Comparison of ENCODE assay signal across 13 cellular contexts in genomic region chr2:85308201-85308600, GRCh38. TPM values are rescaled to one million over a fixed set of nuclear protein-coding genes. Genes with fewer than 3 reads are reported as not detected.
DNase-seq lines count a peak whose midpoint lies in the region; ATAC-seq, FAIRE-seq and TF ChIP-seq lines count a peak whose summit lies in the region.
"Had no signal": no experiment of that assay in that cellular context is flagged by ENCODE, and none has a peak within 500 bp of the region (broad histone marks: within the 10 kb centered on the region; RNA-seq: fewer than 3 reads in every experiment).

No MANE protein-coding gene starts in this region.

- H3K27ac ChIP-seq in A549, result no peak overlapping the region
- no peak overlapping the region for H3K27ac ChIP-seq in CD8-positive, alpha-beta memory T cell (ENCODE audit: low read depth, low read length)
- peak overlapping the region in 1 of 5 donors; percentile 65 for H3K27ac ChIP-seq in stomach
- H3K27ac ChIP-seq: GM23248 had no signal

- WGBS in A549 (ENCODE audit: missing lambda C conversion rate), result 86% methylated on average over 5 of the region's 6 CpGs
- 78 to 90% (median 85%) methylated on average over 6 of the region's 6 CpGs for WGBS in stomach, 5 donors

- H3K9me3 ChIP-seq in A549, result no peaks in the 10 kb centered on the region
- H3K9me3 ChIP-seq in CD8-positive, alpha-beta memory T cell (ENCODE audit: low read length), result no peaks in the 10 kb centered on the region
- H3K9me3 ChIP-seq in stomach, result no peaks in the 10 kb centered on the region
- H3K9me3 ChIP-seq: neutrophil, vagina had no signal

- no peak for TF ChIP-seq RAD21 in A549 (conservative IDR thresholded peaks at IDR 0.05 in 1 of 2, IDR thresholded peaks at IDR 0.05 in 1 of 2)

- no peaks in the 10 kb centered on the region for H3K27me3 ChIP-seq in CD8-positive, alpha-beta memory T cell (ENCODE audit: insufficient read depth, low read length, poor library complexity, severe bottlenecking)
- no peaks in the 10 kb centered on the region for H3K27me3 ChIP-seq in stomach
- H3K27me3 ChIP-seq: vagina had no signal

- H3K36me3 Mint-ChIP-seq in CD8-positive, alpha-beta memory T cell, result no peaks in the 10 kb centered on the region
- peaks cover 4% of the 10 kb centered on the region for H3K36me3 Mint-ChIP-seq in activated naive CD8-positive, alpha-beta T cell treated with anti-CD3 and anti-CD28 coated beads, Interleukin-2, amount 10 ng/mL, durations not matched to agents 7 days and 5 days
- H3K36me3 Mint-ChIP-seq in naive thymus-derived CD8-positive, alpha-beta T cell, result peaks cover 0 to 3% (median 0%) of the 10 kb centered on the region in 3 donors

- peaks cover under 1 to 8% of the 10 kb centered on the region in 2 donors for H3K27me3 Mint-ChIP-seq in CD8-positive, alpha-beta memory T cell
- peaks cover 8% of the 10 kb centered on the region for H3K27me3 Mint-ChIP-seq in activated naive CD8-positive, alpha-beta T cell treated with anti-CD3 and anti-CD28 coated beads, Interleukin-2, amount 10 ng/mL, durations not matched to agents 7 days and 5 days
- H3K27me3 Mint-ChIP-seq in naive thymus-derived CD8-positive, alpha-beta T cell, result no peaks in the 10 kb centered on the region

- peaks cover 27 to 44% (median 30%) of the 10 kb centered on the region in 3 donors for H3K4me1 Mint-ChIP-seq in CD8-positive, alpha-beta memory T cell
- H3K4me1 Mint-ChIP-seq in activated naive CD8-positive, alpha-beta T cell treated with anti-CD3 and anti-CD28 coated beads, Interleukin-2, amount 10 ng/mL, durations not matched to agents 7 days and 5 days, result peaks cover 21% of the 10 kb centered on the region
- peaks cover 21 to 57% (median 42%) of the 10 kb centered on the region in 4 donors for H3K4me1 Mint-ChIP-seq in naive thymus-derived CD8-positive, alpha-beta T cell

- peaks cover 5% of the 10 kb centered on the region; the same call in 1 of the 3 replicates for H3K4me1 ChIP-seq in A549
- peaks cover 31% of the 10 kb centered on the region for H3K4me1 ChIP-seq in CD8-positive, alpha-beta memory T cell (ENCODE audit: insufficient read depth, low read length)
- H3K4me1 ChIP-seq in stomach, result peaks cover 17 to 44% (median 29%) of the 10 kb centered on the region in 4 donors

- H3K4me2 ChIP-seq in A549, result no peak overlapping the region

- H3K4me3 ChIP-seq in A549 (no peak overlapping the region), stomach (no peak overlapping the region)
- no peak overlapping the region for H3K4me3 ChIP-seq in CD8-positive, alpha-beta memory T cell (ENCODE audit: low read length)
- H3K4me3 ChIP-seq: GM23248, vagina had no signal

- no peaks in the 10 kb centered on the region for H3K36me3 ChIP-seq in CD8-positive, alpha-beta memory T cell (ENCODE audit: insufficient read depth, low read length)
- H3K36me3 ChIP-seq in stomach, result peaks cover 0 to 49% (median 36%) of the 10 kb centered on the region in 4 donors

- no peak for DNase-seq in A549 (ENCODE audit: low read depth in 1 of 2, low spot score in 1 of 2)
- DNase-seq in CD8-positive, alpha-beta memory T cell, result no peak
- DNase-seq in activated naive CD8-positive, alpha-beta T cell treated with anti-CD3 and anti-CD28 coated beads, Interleukin-2, amount 10 ng/mL, durations not matched to agents 7 days and 5 days, result no peak
- DNase-seq in naive thymus-derived CD8-positive, alpha-beta T cell, result no peak
- DNase-seq in stomach, result no peak
- DNase-seq in AG08396 (ENCODE audit: low spot score), result no peak
- no peak for DNase-seq in AG08395 (ENCODE audit: low spot score)
- DNase-seq in LoVo (ENCODE audit: low spot score), result no peak
- DNase-seq: left cardiac atrium, SIG-M5 had no signal

- no peak for TF ChIP-seq EP300 in A549 (IDR thresholded peaks at IDR 0.05)
- TF ChIP-seq EP300 in stomach (IDR thresholded peaks at IDR 0.05), result no peak

- CTCF ChIA-PET in A549 (lab: Yijun Ruan, JAX), result interaction anchor here (1.2 to 4.7 kb wide), 3 partner anchors 9 to 242 kb away, joined by 3 to 77 read pairs (median 4); no protein-coding TSS in a partner anchor
- CTCF ChIA-PET in CD8-positive, alpha-beta memory T cell (lab: Charles Lee), result interaction anchor here (1.4 kb wide), 1 partner anchor 41 kb away, joined by 3 read pairs; no protein-coding TSS in a partner anchor

- no peak for ATAC-seq in A549
- ATAC-seq in activated naive CD8-positive, alpha-beta T cell treated with anti-CD3 and anti-CD28 coated beads, Interleukin-2, amount 10 ng/mL, durations not matched to agents 7 days and 5 days (ENCODE audit: low read depth), result no peak
- no peak for ATAC-seq in naive thymus-derived CD8-positive, alpha-beta T cell

- H3K9me3 Mint-ChIP-seq in CD8-positive, alpha-beta memory T cell, result no peaks in the 10 kb centered on the region
- no peaks in the 10 kb centered on the region for H3K9me3 Mint-ChIP-seq in activated naive CD8-positive, alpha-beta T cell treated with anti-CD3 and anti-CD28 coated beads, Interleukin-2, amount 10 ng/mL, durations not matched to agents 7 days and 5 days
- no peaks in the 10 kb centered on the region for H3K9me3 Mint-ChIP-seq in naive thymus-derived CD8-positive, alpha-beta T cell

- intact Hi-C loops in stomach (cut with DNase I; ENCODE audit: low total_unique reads), result no loop called here

- TF ChIP-seq POLR2A in A549 (IDR thresholded peaks at IDR 0.05; ENCODE audit: low read length) (no peak), stomach (IDR thresholded peaks at IDR 0.05) (no peak)

- POLR2A ChIA-PET in A549 (lab: Yijun Ruan, JAX), result no interaction called here
- POLR2A ChIA-PET in CD8-positive, alpha-beta memory T cell (lab: Charles Lee), result interaction anchor here (4.7 kb wide), 1 partner anchor 19 kb away, joined by 31 read pairs; the partner anchor contains the start of gene TGOLN2
- POLR2A ChIA-PET in activated naive CD8-positive, alpha-beta T cell treated with anti-CD3 and anti-CD28 coated beads, Interleukin-2, amount 10 ng/mL, durations not matched to agents 7 days and 5 days (lab: Charles Lee), result interaction anchor here (1.2 to 2.9 kb wide), 3 partner anchors 14 to 46 kb away, joined by 4 to 13 read pairs (median 8); partner anchors contain the start of genes ELMOD3 and RETSAT
- POLR2A ChIA-PET in naive thymus-derived CD8-positive, alpha-beta T cell (lab: Charles Lee), result interaction anchor here (2.9 kb wide), 1 partner anchor 18 kb away, joined by 77 read pairs; the partner anchor contains the start of gene TGOLN2

- H3K27ac Mint-ChIP-seq in CD8-positive, alpha-beta memory T cell, result peak overlapping the region in 6 of 8 donors; percentile 80 to 94 (median 87)
- peak overlapping the region; percentile 47 for H3K27ac Mint-ChIP-seq in activated naive CD8-positive, alpha-beta T cell treated with anti-CD3 and anti-CD28 coated beads, Interleukin-2, amount 10 ng/mL, durations not matched to agents 7 days and 5 days
- peak overlapping the region; percentile 92 to 98 (median 96) for H3K27ac Mint-ChIP-seq in naive thymus-derived CD8-positive, alpha-beta T cell

- no peak for TF ChIP-seq CTCF in A549 (IDR thresholded peaks at IDR 0.05)
- TF ChIP-seq CTCF in stomach (IDR thresholded peaks at IDR 0.05), result no peak

- H3K4me3 Mint-ChIP-seq in CD8-positive, alpha-beta memory T cell, result peak overlapping the region in 4 of 7 donors; percentile 16 to 59 (median 29)
- no peak overlapping the region for H3K4me3 Mint-ChIP-seq in activated naive CD8-positive, alpha-beta T cell treated with anti-CD3 and anti-CD28 coated beads, Interleukin-2, amount 10 ng/mL, durations not matched to agents 7 days and 5 days
- H3K4me3 Mint-ChIP-seq in naive thymus-derived CD8-positive, alpha-beta T cell, result peak overlapping the region in 9 of 10 donors; percentile 79 to 91 (median 85)

- FAIRE-seq in A549 (lab: Jason Lieb, UNC), result no peak

RNA-seq across cellular contexts. Expression of gene TGOLN2, which starts 19.6 kb away (rescaled TPM):
- 159 and 177 TPM in 2 replicates for polyA plus RNA-seq in A549 (2011; rRNA removed)
- polyA plus RNA-seq in A549 (2012; cell fraction: cytosol; rRNA removed), result 83.2 and 85.0 TPM in 2 replicates
- polyA plus RNA-seq in A549 (2012; cell fraction: nucleus; rRNA removed), result 54.5 and 62.1 TPM in 2 replicates
- polyA plus RNA-seq in A549 (2017; fragmentation: RNase III; extraction: RNeasy Plus Mini Kit Qiagen cat#74134 plus additional on column Dnase treatment), result 97.1 to 98.9 TPM (median 98.3 TPM) in 3 replicates
- 54.7 and 65.4 TPM in 2 replicates for polyA minus RNA-seq in A549 (2011; rRNA and poly(A)+ RNA removed)
- 10 to 100 TPM; 93.4 to 95.6 TPM for total RNA-seq in CD8-positive, alpha-beta memory T cell
- 55.9 TPM for polyA plus RNA-seq in CD8-positive, alpha-beta memory T cell
- total RNA-seq in activated naive CD8-positive, alpha-beta T cell treated with anti-CD3 and anti-CD28 coated beads, Interleukin-2, amount 10 ng/mL, durations not matched to agents 7 days and 5 days, result 100 to 1,000 TPM; 144 to 148 TPM
- 100 to 1,000 TPM; 215 to 227 TPM for total RNA-seq in naive thymus-derived CD8-positive, alpha-beta T cell
- 10 to 100 TPM; 55.6 to 80.0 (median 65.1) TPM for polyA plus RNA-seq in naive thymus-derived CD8-positive, alpha-beta T cell
- 100 to 1,000 TPM; 104 to 232 (median 181) TPM for total RNA-seq in stomach
- 10 to 100 TPM; 10.8 to 21.7 (median 13.0) TPM for polyA plus RNA-seq in stomach

RNA-seq across cellular contexts. Expression of gene RETSAT, which starts 46.1 kb away (rescaled TPM):
- polyA plus RNA-seq in A549 (2011; rRNA removed) (51.6 and 52.3 TPM in 2 replicates), A549 (2017; fragmentation: RNase III; extraction: RNeasy Plus Mini Kit Qiagen cat#74134 plus additional on column Dnase treatment) (40.8 to 43.3 TPM (median 42.3 TPM) in 3 replicates), stomach (10 to 100 TPM; 11.5 to 23.9 (median 19.4) TPM)
- polyA plus RNA-seq in A549 (2012; cell fraction: cytosol; rRNA removed), result 19.8 and 25.3 TPM in 2 replicates
- 70.6 and 78.0 TPM in 2 replicates for polyA plus RNA-seq in A549 (2012; cell fraction: nucleus; rRNA removed)
- polyA minus RNA-seq in A549 (2011; rRNA and poly(A)+ RNA removed), result 56.6 and 65.7 TPM in 2 replicates
- 10 to 100 TPM; 33.4 to 36.0 TPM for total RNA-seq in CD8-positive, alpha-beta memory T cell
- 23.7 TPM for polyA plus RNA-seq in CD8-positive, alpha-beta memory T cell
- total RNA-seq in activated naive CD8-positive, alpha-beta T cell treated with anti-CD3 and anti-CD28 coated beads, Interleukin-2, amount 10 ng/mL, durations not matched to agents 7 days and 5 days, result 10 to 100 TPM; 28.8 to 29.7 TPM
- 10 to 100 TPM; 21.3 to 25.6 TPM for total RNA-seq in naive thymus-derived CD8-positive, alpha-beta T cell
- 10 to 100 TPM in 1 of 3 donors, 1 to 10 TPM in 2; 6.6 to 15.1 (median 9.9) TPM for polyA plus RNA-seq in naive thymus-derived CD8-positive, alpha-beta T cell
- total RNA-seq in stomach, result 10 to 100 TPM; 22.2 to 90.1 (median 83.9) TPM

RNA-seq across cellular contexts. Expression of gene ELMOD3, which starts 46.4 kb away (rescaled TPM):
- polyA plus RNA-seq in A549 (2011; rRNA removed) (29.9 and 31.9 TPM in 2 replicates), A549 (2017; fragmentation: RNase III; extraction: RNeasy Plus Mini Kit Qiagen cat#74134 plus additional on column Dnase treatment) (14.6 to 17.8 TPM (median 15.3 TPM) in 3 replicates), stomach (10 to 100 TPM; 13.4 to 19.7 (median 17.0) TPM)
- polyA plus RNA-seq in A549 (2012; cell fraction: cytosol; rRNA removed), result 20.6 and 21.5 TPM in 2 replicates
- 47.6 and 52.1 TPM in 2 replicates for polyA plus RNA-seq in A549 (2012; cell fraction: nucleus; rRNA removed)
- polyA minus RNA-seq in A549 (2011; rRNA and poly(A)+ RNA removed), result 25.7 and 29.4 TPM in 2 replicates
- 10 to 100 TPM; 13.6 to 14.4 TPM for total RNA-seq in CD8-positive, alpha-beta memory T cell
- 12.2 TPM for polyA plus RNA-seq in CD8-positive, alpha-beta memory T cell
- total RNA-seq in activated naive CD8-positive, alpha-beta T cell treated with anti-CD3 and anti-CD28 coated beads, Interleukin-2, amount 10 ng/mL, durations not matched to agents 7 days and 5 days, result 10 to 100 TPM; 23.1 to 26.4 TPM
- 10 to 100 TPM; 27.7 to 29.3 TPM for total RNA-seq in naive thymus-derived CD8-positive, alpha-beta T cell
- polyA plus RNA-seq in naive thymus-derived CD8-positive, alpha-beta T cell, result 10 to 100 TPM in 2 of 3 donors, 1 to 10 TPM in 1; 6.3 to 14.5 (median 11.8) TPM
- 10 to 100 TPM; 16.9 to 43.8 (median 21.7) TPM for total RNA-seq in stomach
